In the genomic region with DNA sequence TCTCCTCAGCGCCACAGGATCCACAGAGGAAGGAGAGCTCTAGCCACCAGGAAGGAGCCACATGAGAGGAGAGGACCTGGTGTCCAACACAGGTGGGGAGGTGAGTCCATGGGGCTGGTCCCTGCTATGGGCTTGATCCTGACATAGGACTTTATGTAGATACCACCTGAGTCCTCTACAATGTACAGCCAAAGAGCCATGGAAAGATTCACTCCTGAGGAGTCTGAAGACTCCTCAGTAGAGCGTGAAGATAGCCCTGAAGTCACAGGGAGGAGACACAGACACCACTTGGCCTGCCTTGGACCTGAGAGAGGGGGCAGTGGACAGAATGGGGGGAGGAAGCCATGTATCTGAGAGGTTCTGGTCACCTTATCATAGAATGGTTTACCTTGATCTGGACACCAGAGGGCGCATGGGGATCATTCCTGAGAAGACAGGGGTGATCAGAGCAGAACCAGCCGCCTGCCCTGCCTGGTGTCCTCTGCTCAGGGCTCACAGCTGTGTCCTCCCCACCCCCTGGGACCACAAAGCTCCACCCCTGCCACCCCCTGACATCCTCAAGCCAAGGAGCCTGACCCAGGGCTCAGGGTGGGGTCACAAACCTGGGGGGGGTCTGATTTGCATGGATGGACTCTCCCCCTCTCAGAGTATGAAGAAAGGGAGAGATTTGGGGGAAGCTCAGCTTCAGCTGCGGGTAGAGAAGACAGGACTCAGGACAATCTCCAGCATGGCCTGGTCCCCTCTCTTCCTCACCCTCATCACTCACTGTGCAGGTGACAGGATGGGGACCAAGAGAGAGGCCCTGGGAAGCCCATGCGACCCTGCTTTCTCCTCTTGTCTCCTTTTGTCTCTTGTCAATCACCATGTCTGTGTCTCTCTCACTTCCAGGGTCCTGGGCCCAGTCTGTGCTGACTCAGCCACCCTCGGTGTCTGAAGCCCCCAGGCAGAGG, we compare ENCODE assay signal across 8 cellular contexts.
DNase-seq lines count a peak whose midpoint lies in the region; ATAC-seq and TF ChIP-seq lines count a peak whose summit lies in the region.

No MANE protein-coding gene starts in this region.

- no peak overlapping the region for H2BK5ac ChIP-seq in mesenchymal stem cell (ENCODE audit: low read depth, low read length, poor library complexity, severe bottlenecking)

- 43% methylated on average over 7 of the region's 7 CpGs for WGBS in mesenchymal stem cell

- no peak overlapping the region for H3K9ac ChIP-seq in mesenchymal stem cell (ENCODE audit: low read length)

- peak in 55 of 56 donors; percentile 14 to 71 (median 60) for TF ChIP-seq CTCF in dorsolateral prefrontal cortex (IDR thresholded peaks at IDR 0.05 in 54 of 56, conservative IDR thresholded peaks at IDR 0.05 in 2 of 56; ENCODE audit: low read depth in 1 of 56, partially characterized antibody in 56 of 56)

- no peaks in the 10 kb centered on the region for H3K79me1 ChIP-seq in mesenchymal stem cell (replicated peaks; ENCODE audit: low read length, poor library complexity, severe bottlenecking)

- H4K8ac ChIP-seq in mesenchymal stem cell (ENCODE audit: low read length), result no peak overlapping the region

- H3K27me3 ChIP-seq in dorsolateral prefrontal cortex (peaks cover 0 to 9% (median 0%) of the 10 kb centered on the region in 45 donors), mesenchymal stem cell (ENCODE audit: control insufficient read depth in 1 of 2, insufficient read depth in 1 of 2, low read length in 2 of 2) (peaks cover 15 to 73% of the 10 kb centered on the region in 2 experiments)

- no peak overlapping the region for H3K14ac ChIP-seq in mesenchymal stem cell (ENCODE audit: low read length in 2 of 2)

- no peak overlapping the region for H3K4me2 ChIP-seq in mesenchymal stem cell (ENCODE audit: low read length, poor library complexity, severe bottlenecking)

- no peak overlapping the region for H2BK12ac ChIP-seq in mesenchymal stem cell (ENCODE audit: low read length in 2 of 2)

- no peak overlapping the region for H4K91ac ChIP-seq in mesenchymal stem cell (ENCODE audit: low read length)

- H3K4me3 ChIP-seq in dorsolateral prefrontal cortex, result no peak overlapping the region
- H3K4me3 ChIP-seq in mesenchymal stem cell (ENCODE audit: insufficient read depth in 1 of 2, low read depth in 1 of 2, low read length in 2 of 2), result no peak overlapping the region

- H2AFZ ChIP-seq in mesenchymal stem cell (ENCODE audit: low read depth, low read length), result no peak overlapping the region

- H3K36me3 ChIP-seq in mesenchymal stem cell (ENCODE audit: control insufficient read depth in 1 of 2, insufficient read depth in 2 of 2, low read depth in 1 of 2, low read length in 2 of 2), result no peaks in the 10 kb centered on the region

- no peak overlapping the region for H3K4ac ChIP-seq in mesenchymal stem cell (ENCODE audit: low read depth in 1 of 2, low read length in 2 of 2)

- no peak overlapping the region for H2AK5ac ChIP-seq in mesenchymal stem cell (ENCODE audit: low read length, severe bottlenecking)

- no peak overlapping the region for H3K18ac ChIP-seq in mesenchymal stem cell (ENCODE audit: low read depth in 1 of 2, low read length in 2 of 2)

- no peak overlapping the region for H3K23ac ChIP-seq in mesenchymal stem cell (ENCODE audit: low read length in 2 of 2)

- ATAC-seq in GM21576 (IDR thresholded peaks at IDR 0.05; ENCODE audit: unreplicated experiment), result peak; percentile 60

- H3K4me1 ChIP-seq in mesenchymal stem cell (ENCODE audit: control insufficient read depth, insufficient read depth, low read depth, low read length), result no peaks in the 10 kb centered on the region

- H3K9me3 ChIP-seq in mesenchymal stem cell (ENCODE audit: control insufficient read depth, low read length), result no peaks in the 10 kb centered on the region

- DNase-seq in AML-193 (lab: John Stamatoyannopoulos, UW) (peak; percentile 35 to 41), NCI-H2171 (lab: John Stamatoyannopoulos, UW) (peak; percentile 17), dorsolateral prefrontal cortex (peak in 7 of 10 donors; percentile 26 to 72 (median 45)), mesenchymal stem cell (peak; percentile 46), middle frontal gyrus (ENCODE audit: extremely low spot score, low spot score) (no peak)
- peak; percentile 76 for DNase-seq in activated CD4-positive, alpha-beta T cell treated with anti-CD3 and anti-CD28 coated beads for 48 hours
- peak; percentile 31 for DNase-seq in stimulated activated CD8-positive, alpha-beta memory T cell treated with anti-CD3 and anti-CD28 coated beads, Interleukin-7, amount 100 ng/mL, for 24 hours (ENCODE audit: low read depth)

- no peak overlapping the region for H2BK15ac ChIP-seq in mesenchymal stem cell (ENCODE audit: low read depth, poor library complexity, severe bottlenecking)

- H3K27ac ChIP-seq in dorsolateral prefrontal cortex (no peak overlapping the region), mesenchymal stem cell (ENCODE audit: low read length, poor library complexity, severe bottlenecking) (no peak overlapping the region)

- intact Hi-C loops in dorsolateral prefrontal cortex (cut with DNase I), result no loop called here

- no peak overlapping the region for H2BK120ac ChIP-seq in mesenchymal stem cell (ENCODE audit: low read depth, low read length)
